Comparison of ENCODE assay signal across 8 cellular contexts in the genomic region with DNA sequence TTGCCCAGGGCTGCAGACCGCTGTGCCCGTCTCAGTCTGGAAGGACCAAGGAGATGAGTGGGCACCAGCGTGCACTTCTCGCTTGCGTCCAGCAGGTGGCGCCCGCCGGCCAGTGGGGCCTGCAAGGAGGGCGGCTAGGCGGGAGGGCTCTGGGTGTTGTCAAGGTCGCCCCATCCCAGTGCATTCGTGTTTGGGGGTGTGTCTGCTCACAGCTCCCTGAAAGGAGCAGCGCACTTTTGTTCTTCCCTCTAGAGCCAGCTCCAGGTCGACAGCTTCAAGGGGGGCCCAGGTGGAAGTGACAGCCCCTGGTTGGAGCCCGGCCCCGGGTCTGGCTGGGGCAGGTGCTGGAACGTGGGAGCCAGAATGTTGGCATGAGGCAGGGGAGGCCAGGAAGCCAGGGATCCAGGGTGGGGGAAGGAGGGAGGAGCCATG. TPM values are rescaled to one million over a fixed set of nuclear protein-coding genes. Genes with fewer than 3 reads are reported as not detected.
A peak's percentile ranks its signal among the peaks of the same experiment; 100 is the strongest.
DNase-seq lines count a peak whose midpoint lies in the region; ATAC-seq and TF ChIP-seq lines count a peak whose summit lies in the region.

No MANE protein-coding gene starts in this region.

- DNase-seq in NCI-H1694 (lab: John Stamatoyannopoulos, UW), result peak; percentile 77
- peak; percentile 44 for DNase-seq in T1000 (lab: John Stamatoyannopoulos, UW)
- peak in 1 of 2 donors; percentile 79 for DNase-seq in ascending aorta (ENCODE audit: low spot score in 2 of 2)
- peak in 49 of 51 donors; percentile 3 to 84 (median 46) for DNase-seq in hypothalamus (lab: John Stamatoyannopoulos, UW)
- peak; percentile 12 for DNase-seq in smooth muscle cell of the brain vasculature (ENCODE audit: low read depth, low spot score)

- ATAC-seq in HG03520 (IDR thresholded peaks at IDR 0.05; ENCODE audit: unreplicated experiment), result no peak
- ATAC-seq in GM19397 (IDR thresholded peaks at IDR 0.05; ENCODE audit: unreplicated experiment), result no peak

- TF ChIP-seq CTCF in GM12872 (IDR thresholded peaks at IDR 0.05; ENCODE audit: insufficient read depth, low read depth, low read length) (peak; percentile 99), ascending aorta (IDR thresholded peaks at IDR 0.05) (peak; percentile 73 to 98 (median 97))

- H3K4me3 ChIP-seq in ascending aorta, result no peak overlapping the region

- H3K4me1 ChIP-seq in ascending aorta, result no peaks in the 10 kb centered on the region

- H3K27ac ChIP-seq in ascending aorta, result no peak overlapping the region

- no peaks in the 10 kb centered on the region for H3K9me3 ChIP-seq in ascending aorta

- H3K36me3 ChIP-seq in ascending aorta, result no peaks in the 10 kb centered on the region

- intact Hi-C loops in ascending aorta (cut with DNase I), result loop anchor here (2.0 kb wide), 1 partner anchor 438 kb away; no protein-coding TSS in a partner anchor

- no peaks in the 10 kb centered on the region for H3K27me3 ChIP-seq in ascending aorta

RNA-seq across cellular contexts. Expression of a gene that starts 23.4 kb away (rescaled TPM):
- total RNA-seq in ascending aorta, result not detected

RNA-seq across cellular contexts. Expression of a gene that starts 45.3 kb away (rescaled TPM):
- 2.9 TPM for total RNA-seq in ascending aorta
